1 cellular context compared by ENCODE assay signal in the genomic region with DNA sequence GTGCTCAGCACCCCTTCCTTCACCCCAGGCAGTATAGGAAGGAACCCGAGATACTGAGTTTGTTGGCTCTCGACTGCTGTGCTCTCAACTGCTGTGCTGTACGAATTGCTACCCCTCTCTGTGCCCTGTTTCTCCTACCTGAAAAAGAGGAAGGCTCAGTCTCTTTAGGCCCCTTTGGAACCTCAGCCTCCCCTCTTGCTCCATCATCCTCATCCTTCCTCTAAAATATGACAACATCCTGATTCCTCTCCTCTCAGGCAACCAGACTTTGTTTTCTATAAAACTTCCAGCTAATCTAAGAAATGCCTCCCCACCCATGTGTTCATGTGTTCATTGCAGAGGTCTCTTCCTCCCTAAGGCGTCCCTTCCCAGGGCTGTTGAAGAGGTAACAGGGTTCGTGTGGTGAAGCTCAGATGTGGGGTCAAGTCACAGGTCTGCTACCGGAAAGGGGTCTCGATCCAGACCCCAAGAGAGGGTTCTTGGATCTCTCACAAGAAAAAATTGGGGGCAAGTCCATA.
TF ChIP-seq lines count a peak whose summit lies in the region.

No MANE protein-coding gene starts in this region.

TF ChIP-seq in K562, 482 proteins besides CTCF, POLR2A, EP300 and RAD21 (continued from another document and continues in another):
- TF ChIP-seq, protein P1, sequence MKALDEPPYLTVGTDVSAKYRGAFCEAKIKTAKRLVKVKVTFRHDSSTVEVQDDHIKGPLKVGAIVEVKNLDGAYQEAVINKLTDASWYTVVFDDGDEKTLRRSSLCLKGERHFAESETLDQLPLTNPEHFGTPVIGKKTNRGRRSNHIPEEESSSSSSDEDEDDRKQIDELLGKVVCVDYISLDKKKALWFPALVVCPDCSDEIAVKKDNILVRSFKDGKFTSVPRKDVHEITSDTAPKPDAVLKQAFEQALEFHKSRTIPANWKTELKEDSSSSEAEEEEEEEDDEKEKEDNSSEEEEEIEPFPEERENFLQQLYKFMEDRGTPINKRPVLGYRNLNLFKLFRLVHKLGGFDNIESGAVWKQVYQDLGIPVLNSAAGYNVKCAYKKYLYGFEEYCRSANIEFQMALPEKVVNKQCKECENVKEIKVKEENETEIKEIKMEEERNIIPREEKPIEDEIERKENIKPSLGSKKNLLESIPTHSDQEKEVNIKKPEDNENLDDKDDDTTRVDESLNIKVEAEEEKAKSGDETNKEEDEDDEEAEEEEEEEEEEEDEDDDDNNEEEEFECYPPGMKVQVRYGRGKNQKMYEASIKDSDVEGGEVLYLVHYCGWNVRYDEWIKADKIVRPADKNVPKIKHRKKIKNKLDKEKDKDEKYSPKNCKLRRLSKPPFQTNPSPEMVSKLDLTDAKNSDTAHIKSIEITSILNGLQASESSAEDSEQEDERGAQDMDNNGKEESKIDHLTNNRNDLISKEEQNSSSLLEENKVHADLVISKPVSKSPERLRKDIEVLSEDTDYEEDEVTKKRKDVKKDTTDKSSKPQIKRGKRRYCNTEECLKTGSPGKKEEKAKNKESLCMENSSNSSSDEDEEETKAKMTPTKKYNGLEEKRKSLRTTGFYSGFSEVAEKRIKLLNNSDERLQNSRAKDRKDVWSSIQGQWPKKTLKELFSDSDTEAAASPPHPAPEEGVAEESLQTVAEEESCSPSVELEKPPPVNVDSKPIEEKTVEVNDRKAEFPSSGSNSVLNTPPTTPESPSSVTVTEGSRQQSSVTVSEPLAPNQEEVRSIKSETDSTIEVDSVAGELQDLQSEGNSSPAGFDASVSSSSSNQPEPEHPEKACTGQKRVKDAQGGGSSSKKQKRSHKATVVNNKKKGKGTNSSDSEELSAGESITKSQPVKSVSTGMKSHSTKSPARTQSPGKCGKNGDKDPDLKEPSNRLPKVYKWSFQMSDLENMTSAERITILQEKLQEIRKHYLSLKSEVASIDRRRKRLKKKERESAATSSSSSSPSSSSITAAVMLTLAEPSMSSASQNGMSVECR (CRISPR knock-in tag; IDR thresholded peaks at IDR 0.05) = no peak
- TF ChIP-seq, protein P2, sequence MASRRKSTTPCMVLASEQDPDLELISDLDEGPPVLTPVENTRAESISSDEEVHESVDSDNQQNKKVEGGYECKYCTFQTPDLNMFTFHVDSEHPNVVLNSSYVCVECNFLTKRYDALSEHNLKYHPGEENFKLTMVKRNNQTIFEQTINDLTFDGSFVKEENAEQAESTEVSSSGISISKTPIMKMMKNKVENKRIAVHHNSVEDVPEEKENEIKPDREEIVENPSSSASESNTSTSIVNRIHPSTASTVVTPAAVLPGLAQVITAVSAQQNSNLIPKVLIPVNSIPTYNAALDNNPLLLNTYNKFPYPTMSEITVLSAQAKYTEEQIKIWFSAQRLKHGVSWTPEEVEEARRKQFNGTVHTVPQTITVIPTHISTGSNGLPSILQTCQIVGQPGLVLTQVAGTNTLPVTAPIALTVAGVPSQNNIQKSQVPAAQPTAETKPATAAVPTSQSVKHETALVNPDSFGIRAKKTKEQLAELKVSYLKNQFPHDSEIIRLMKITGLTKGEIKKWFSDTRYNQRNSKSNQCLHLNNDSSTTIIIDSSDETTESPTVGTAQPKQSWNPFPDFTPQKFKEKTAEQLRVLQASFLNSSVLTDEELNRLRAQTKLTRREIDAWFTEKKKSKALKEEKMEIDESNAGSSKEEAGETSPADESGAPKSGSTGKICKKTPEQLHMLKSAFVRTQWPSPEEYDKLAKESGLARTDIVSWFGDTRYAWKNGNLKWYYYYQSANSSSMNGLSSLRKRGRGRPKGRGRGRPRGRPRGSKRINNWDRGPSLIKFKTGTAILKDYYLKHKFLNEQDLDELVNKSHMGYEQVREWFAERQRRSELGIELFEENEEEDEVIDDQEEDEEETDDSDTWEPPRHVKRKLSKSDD (conservative IDR thresholded peaks at IDR 0.05; ENCODE audit: low read length) = no peak
- TF ChIP-seq RBM22 (IDR thresholded peaks at IDR 0.05; ENCODE audit: low read depth, low read length, poor library complexity, severe bottlenecking) (no peak), MEF2A (IDR thresholded peaks at IDR 0.05; ENCODE audit: control insufficient read depth, low read depth, low read length) (no peak), TARDBP (IDR thresholded peaks at IDR 0.05) (no peak), LCOR (CRISPR knock-in tag; IDR thresholded peaks at IDR 0.05) (no peak), PPARD (CRISPR knock-in tag; IDR thresholded peaks at IDR 0.05) (no peak), CBX5 (IDR thresholded peaks at IDR 0.05; ENCODE audit: borderline replicate concordance, low read depth) (no peak), LARP7 (IDR thresholded peaks at IDR 0.05) (no peak), KDM2B (CRISPR knock-in tag; IDR thresholded peaks at IDR 0.05) (no peak), TRIM28 (IDR thresholded peaks at IDR 0.05) (no peak), NCOA2 (IDR thresholded peaks at IDR 0.05; ENCODE audit: partially characterized antibody in 2 of 2) (no peak), ZZZ3 (IDR thresholded peaks at IDR 0.05) (no peak), ZBTB8A (IDR thresholded peaks at IDR 0.05; ENCODE audit: partially characterized antibody) (no peak), POU5F1 (IDR thresholded peaks at IDR 0.05; ENCODE audit: borderline replicate concordance, low read depth, low read length, partially characterized antibody) (no peak), SP1 (CRISPR knock-in tag; IDR thresholded peaks at IDR 0.05) (no peak), ZNF239 (CRISPR knock-in tag; IDR thresholded peaks at IDR 0.05) (no peak; the same call in 1 of the 2 replicates), ZNF584 (CRISPR knock-in tag; IDR thresholded peaks at IDR 0.05; ENCODE audit: low read depth) (no peak), KDM4B (IDR thresholded peaks at IDR 0.05; ENCODE audit: borderline replicate concordance in 2 of 2, low read depth in 1 of 2) (no peak), TOE1 (IDR thresholded peaks at IDR 0.05; ENCODE audit: borderline replicate concordance) (0 out of 2 replicates have a peak, but pooled peaks have one; percentile 14), TOE1 (CRISPR knock-in tag; IDR thresholded peaks at IDR 0.05; ENCODE audit: borderline replicate concordance, low read depth) (no peak), CTBP1 (IDR thresholded peaks at IDR 0.05; ENCODE audit: borderline replicate concordance) (no peak), RBM14 (IDR thresholded peaks at IDR 0.05; ENCODE audit: borderline replicate concordance, insufficient read depth, low read depth, low read length) (no peak), FOXA1 (IDR thresholded peaks at IDR 0.05; ENCODE audit: borderline replicate concordance) (no peak), ZFP30 (CRISPR knock-in tag; IDR thresholded peaks at IDR 0.05; ENCODE audit: borderline replicate concordance) (no peak), HEY1 (CRISPR knock-in tag; IDR thresholded peaks at IDR 0.05; ENCODE audit: borderline replicate concordance) (no peak), ERF (CRISPR knock-in tag; IDR thresholded peaks at IDR 0.05) (0 out of 2 replicates have a peak, but pooled peaks have one; percentile 53)
- TF ChIP-seq, protein P3, sequence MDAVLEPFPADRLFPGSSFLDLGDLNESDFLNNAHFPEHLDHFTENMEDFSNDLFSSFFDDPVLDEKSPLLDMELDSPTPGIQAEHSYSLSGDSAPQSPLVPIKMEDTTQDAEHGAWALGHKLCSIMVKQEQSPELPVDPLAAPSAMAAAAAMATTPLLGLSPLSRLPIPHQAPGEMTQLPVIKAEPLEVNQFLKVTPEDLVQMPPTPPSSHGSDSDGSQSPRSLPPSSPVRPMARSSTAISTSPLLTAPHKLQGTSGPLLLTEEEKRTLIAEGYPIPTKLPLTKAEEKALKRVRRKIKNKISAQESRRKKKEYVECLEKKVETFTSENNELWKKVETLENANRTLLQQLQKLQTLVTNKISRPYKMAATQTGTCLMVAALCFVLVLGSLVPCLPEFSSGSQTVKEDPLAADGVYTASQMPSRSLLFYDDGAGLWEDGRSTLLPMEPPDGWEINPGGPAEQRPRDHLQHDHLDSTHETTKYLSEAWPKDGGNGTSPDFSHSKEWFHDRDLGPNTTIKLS (IDR thresholded peaks at IDR 0.05; ENCODE audit: borderline replicate concordance, low read depth) = no peak
- TF ChIP-seq, protein P4, sequence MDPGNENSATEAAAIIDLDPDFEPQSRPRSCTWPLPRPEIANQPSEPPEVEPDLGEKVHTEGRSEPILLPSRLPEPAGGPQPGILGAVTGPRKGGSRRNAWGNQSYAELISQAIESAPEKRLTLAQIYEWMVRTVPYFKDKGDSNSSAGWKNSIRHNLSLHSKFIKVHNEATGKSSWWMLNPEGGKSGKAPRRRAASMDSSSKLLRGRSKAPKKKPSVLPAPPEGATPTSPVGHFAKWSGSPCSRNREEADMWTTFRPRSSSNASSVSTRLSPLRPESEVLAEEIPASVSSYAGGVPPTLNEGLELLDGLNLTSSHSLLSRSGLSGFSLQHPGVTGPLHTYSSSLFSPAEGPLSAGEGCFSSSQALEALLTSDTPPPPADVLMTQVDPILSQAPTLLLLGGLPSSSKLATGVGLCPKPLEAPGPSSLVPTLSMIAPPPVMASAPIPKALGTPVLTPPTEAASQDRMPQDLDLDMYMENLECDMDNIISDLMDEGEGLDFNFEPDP (CRISPR knock-in tag; IDR thresholded peaks at IDR 0.05) = no peak
- TF ChIP-seq, protein P5, sequence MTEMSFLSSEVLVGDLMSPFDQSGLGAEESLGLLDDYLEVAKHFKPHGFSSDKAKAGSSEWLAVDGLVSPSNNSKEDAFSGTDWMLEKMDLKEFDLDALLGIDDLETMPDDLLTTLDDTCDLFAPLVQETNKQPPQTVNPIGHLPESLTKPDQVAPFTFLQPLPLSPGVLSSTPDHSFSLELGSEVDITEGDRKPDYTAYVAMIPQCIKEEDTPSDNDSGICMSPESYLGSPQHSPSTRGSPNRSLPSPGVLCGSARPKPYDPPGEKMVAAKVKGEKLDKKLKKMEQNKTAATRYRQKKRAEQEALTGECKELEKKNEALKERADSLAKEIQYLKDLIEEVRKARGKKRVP (CRISPR knock-in tag; IDR thresholded peaks at IDR 0.05) = no peak
- TF ChIP-seq, protein P6, sequence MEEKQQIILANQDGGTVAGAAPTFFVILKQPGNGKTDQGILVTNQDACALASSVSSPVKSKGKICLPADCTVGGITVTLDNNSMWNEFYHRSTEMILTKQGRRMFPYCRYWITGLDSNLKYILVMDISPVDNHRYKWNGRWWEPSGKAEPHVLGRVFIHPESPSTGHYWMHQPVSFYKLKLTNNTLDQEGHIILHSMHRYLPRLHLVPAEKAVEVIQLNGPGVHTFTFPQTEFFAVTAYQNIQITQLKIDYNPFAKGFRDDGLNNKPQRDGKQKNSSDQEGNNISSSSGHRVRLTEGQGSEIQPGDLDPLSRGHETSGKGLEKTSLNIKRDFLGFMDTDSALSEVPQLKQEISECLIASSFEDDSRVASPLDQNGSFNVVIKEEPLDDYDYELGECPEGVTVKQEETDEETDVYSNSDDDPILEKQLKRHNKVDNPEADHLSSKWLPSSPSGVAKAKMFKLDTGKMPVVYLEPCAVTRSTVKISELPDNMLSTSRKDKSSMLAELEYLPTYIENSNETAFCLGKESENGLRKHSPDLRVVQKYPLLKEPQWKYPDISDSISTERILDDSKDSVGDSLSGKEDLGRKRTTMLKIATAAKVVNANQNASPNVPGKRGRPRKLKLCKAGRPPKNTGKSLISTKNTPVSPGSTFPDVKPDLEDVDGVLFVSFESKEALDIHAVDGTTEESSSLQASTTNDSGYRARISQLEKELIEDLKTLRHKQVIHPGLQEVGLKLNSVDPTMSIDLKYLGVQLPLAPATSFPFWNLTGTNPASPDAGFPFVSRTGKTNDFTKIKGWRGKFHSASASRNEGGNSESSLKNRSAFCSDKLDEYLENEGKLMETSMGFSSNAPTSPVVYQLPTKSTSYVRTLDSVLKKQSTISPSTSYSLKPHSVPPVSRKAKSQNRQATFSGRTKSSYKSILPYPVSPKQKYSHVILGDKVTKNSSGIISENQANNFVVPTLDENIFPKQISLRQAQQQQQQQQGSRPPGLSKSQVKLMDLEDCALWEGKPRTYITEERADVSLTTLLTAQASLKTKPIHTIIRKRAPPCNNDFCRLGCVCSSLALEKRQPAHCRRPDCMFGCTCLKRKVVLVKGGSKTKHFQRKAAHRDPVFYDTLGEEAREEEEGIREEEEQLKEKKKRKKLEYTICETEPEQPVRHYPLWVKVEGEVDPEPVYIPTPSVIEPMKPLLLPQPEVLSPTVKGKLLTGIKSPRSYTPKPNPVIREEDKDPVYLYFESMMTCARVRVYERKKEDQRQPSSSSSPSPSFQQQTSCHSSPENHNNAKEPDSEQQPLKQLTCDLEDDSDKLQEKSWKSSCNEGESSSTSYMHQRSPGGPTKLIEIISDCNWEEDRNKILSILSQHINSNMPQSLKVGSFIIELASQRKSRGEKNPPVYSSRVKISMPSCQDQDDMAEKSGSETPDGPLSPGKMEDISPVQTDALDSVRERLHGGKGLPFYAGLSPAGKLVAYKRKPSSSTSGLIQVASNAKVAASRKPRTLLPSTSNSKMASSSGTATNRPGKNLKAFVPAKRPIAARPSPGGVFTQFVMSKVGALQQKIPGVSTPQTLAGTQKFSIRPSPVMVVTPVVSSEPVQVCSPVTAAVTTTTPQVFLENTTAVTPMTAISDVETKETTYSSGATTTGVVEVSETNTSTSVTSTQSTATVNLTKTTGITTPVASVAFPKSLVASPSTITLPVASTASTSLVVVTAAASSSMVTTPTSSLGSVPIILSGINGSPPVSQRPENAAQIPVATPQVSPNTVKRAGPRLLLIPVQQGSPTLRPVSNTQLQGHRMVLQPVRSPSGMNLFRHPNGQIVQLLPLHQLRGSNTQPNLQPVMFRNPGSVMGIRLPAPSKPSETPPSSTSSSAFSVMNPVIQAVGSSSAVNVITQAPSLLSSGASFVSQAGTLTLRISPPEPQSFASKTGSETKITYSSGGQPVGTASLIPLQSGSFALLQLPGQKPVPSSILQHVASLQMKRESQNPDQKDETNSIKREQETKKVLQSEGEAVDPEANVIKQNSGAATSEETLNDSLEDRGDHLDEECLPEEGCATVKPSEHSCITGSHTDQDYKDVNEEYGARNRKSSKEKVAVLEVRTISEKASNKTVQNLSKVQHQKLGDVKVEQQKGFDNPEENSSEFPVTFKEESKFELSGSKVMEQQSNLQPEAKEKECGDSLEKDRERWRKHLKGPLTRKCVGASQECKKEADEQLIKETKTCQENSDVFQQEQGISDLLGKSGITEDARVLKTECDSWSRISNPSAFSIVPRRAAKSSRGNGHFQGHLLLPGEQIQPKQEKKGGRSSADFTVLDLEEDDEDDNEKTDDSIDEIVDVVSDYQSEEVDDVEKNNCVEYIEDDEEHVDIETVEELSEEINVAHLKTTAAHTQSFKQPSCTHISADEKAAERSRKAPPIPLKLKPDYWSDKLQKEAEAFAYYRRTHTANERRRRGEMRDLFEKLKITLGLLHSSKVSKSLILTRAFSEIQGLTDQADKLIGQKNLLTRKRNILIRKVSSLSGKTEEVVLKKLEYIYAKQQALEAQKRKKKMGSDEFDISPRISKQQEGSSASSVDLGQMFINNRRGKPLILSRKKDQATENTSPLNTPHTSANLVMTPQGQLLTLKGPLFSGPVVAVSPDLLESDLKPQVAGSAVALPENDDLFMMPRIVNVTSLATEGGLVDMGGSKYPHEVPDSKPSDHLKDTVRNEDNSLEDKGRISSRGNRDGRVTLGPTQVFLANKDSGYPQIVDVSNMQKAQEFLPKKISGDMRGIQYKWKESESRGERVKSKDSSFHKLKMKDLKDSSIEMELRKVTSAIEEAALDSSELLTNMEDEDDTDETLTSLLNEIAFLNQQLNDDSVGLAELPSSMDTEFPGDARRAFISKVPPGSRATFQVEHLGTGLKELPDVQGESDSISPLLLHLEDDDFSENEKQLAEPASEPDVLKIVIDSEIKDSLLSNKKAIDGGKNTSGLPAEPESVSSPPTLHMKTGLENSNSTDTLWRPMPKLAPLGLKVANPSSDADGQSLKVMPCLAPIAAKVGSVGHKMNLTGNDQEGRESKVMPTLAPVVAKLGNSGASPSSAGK (IDR thresholded peaks at IDR 0.05) = no peak
- TF ChIP-seq, protein P7, sequence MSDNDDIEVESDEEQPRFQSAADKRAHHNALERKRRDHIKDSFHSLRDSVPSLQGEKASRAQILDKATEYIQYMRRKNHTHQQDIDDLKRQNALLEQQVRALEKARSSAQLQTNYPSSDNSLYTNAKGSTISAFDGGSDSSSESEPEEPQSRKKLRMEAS (CRISPR knock-in tag; IDR thresholded peaks at IDR 0.05) = no peak
